17 cellular contexts compared by ENCODE assay signal in the genomic region with DNA sequence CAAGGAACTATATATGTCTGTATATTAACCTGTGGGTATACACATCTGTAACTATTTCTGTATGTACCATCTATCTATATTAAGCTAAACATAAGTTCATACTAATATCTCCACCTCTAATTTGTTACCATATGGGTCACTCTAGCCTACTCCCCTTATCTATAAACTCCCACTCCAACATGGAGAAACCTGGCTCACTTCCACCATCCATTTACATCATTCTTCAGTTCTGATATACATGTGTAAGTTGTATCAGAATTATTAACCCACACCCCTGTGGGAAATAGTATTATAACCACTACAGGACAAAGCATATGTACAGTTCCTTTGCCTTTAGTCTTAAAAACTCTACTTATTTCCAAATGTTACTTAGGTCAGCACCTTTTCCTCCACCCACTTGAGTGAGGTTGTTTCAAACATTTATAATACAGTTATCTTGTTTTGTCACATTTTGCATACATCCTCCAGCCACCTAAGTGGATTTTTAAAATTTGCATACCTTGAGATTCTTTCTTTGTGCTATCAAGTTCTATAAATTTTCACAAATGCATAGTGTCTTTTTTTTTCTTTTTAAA.
"Had no signal": no experiment of that assay in that cellular context is flagged by ENCODE, and none has a peak within 500 bp of the region (broad histone marks: within the 10 kb centered on the region; RNA-seq: fewer than 3 reads in every experiment).

No MANE protein-coding gene starts in this region.

- H3K27me3 Mint-ChIP-seq: activated B cell treated with CpG ODN at 0.5 μM for 24 hours; natural killer cell treated with Interleukin-12 subunit alpha and Interleukin-12 subunit beta and Interleukin-15 and Interleukin-18, amount 100 ng/mL, for 72 hours; progenitor cell of endocrine pancreas; stimulated activated naive B cell treated with anti-CD40 and anti-IgM and Interleukin-4, amounts not matched to agents 10 μg/mL and 1 μg/mL and 100 μg/mL, for 72 hours; type B pancreatic cell had no signal

- H3K36me3 Mint-ChIP-seq: natural killer cell treated with Interleukin-12 subunit alpha and Interleukin-12 subunit beta and Interleukin-15 and Interleukin-18, amount 100 ng/mL, for 72 hours had no signal

- H3K27me3 ChIP-seq: adrenal gland had no signal

- H3K9me3 ChIP-seq: adrenal gland had no signal

- H3K9me3 Mint-ChIP-seq: natural killer cell treated with Interleukin-12 subunit alpha and Interleukin-12 subunit beta and Interleukin-15 and Interleukin-18, amount 100 ng/mL, for 72 hours; type B pancreatic cell had no signal

- H3K27ac Mint-ChIP-seq: activated B cell treated with CpG ODN at 0.5 μM for 24 hours; stimulated activated naive B cell treated with anti-CD40 and anti-IgM and Interleukin-4, amounts not matched to agents 10 μg/mL and 1 μg/mL and 100 μg/mL, for 72 hours; type B pancreatic cell had no signal

- H3K4me3 Mint-ChIP-seq: activated B cell treated with CpG ODN at 0.5 μM for 24 hours; stimulated activated naive B cell treated with anti-CD40 and anti-IgM and Interleukin-4, amounts not matched to agents 10 μg/mL and 1 μg/mL and 100 μg/mL, for 72 hours; type B pancreatic cell had no signal

- H3K4me3 ChIP-seq: adrenal gland, coronary artery had no signal

- H3K36me3 ChIP-seq: adrenal gland had no signal

- ATAC-seq: natural killer cell treated with Interleukin-12 subunit alpha and Interleukin-12 subunit beta and Interleukin-15 and Interleukin-18, amount 100 ng/mL, for 72 hours; right cardiac atrium had no signal

- DNase-seq: activated B cell treated with CpG ODN at 0.5 μM for 24 hours; activated CD4-positive, alpha-beta T cell treated with anti-CD3 and anti-CD28 coated beads, Interleukin-2, amount 50 U/mL, for 1 hour; activated naive CD4-positive, alpha-beta T cell; activated T-cell treated with anti-CD3 and anti-CD28 coated beads, Interleukin-2, amount 50 U/mL, for 48 hours; adrenal gland; central memory CD4-positive, alpha-beta T cell; effector CD4-positive, alpha-beta T cell; islet precursor cell; mammary epithelial cell; occipital lobe; right cardiac atrium; small intestine; stimulated activated naive B cell treated with anti-CD40 and anti-IgM and Interleukin-4, amounts not matched to agents 10 μg/mL and 1 μg/mL and 100 μg/mL, for 72 hours had no signal
